11 cellular contexts compared by ENCODE assay signal in the genomic region with DNA sequence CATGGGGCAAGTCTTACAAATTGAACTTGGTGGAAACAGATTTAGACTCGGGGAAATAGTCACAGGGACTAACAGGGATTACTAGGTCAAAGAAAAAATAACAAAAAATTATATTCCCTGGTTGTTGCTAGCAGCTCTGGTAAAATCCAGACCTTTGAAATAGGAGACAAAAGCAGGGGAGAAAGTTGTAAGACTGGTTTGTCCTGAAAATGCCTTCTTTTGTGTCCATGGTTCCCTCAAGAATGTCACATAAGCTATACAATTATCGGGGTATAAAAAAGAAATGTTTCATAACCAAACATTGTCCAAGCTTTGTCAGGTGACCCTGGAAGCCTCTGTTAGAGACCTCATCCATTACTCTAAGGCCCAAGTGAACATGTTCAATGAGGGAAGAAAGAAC. TPM values are rescaled to one million over a fixed set of nuclear protein-coding genes. Genes with fewer than 3 reads are reported as not detected.
"Had no signal": no experiment of that assay in that cellular context is flagged by ENCODE, and none has a peak within 500 bp of the region (broad histone marks: within the 10 kb centered on the region; RNA-seq: fewer than 3 reads in every experiment).

No MANE protein-coding gene starts in this region.

- DNase-seq: activated CD4-positive, alpha-beta T cell treated with anti-CD3 and anti-CD28 coated beads for 4 hours; activated CD8-positive, alpha-beta memory T cell treated with anti-CD3 and anti-CD28 coated beads, Interleukin-2, amount 50 U/mL, for 48 hours; activated CD8-positive, alpha-beta T cell treated with anti-CD3 and anti-CD28 coated beads, Interleukin-2, amount 10 ng/mL, durations not matched to agents 7 days and 5 days; colonic mucosa; hippocampal formation; naive thymus-derived CD4-positive, alpha-beta T cell; stomach; T1000; uterus had no signal

- H3K27me3 Mint-ChIP-seq: naive thymus-derived CD4-positive, alpha-beta T cell had no signal

- H3K27ac Mint-ChIP-seq: activated CD8-positive, alpha-beta T cell treated with anti-CD3 and anti-CD28 coated beads, Interleukin-2, amount 10 ng/mL, durations not matched to agents 7 days and 5 days had no signal

- H3K4me3 Mint-ChIP-seq: activated CD8-positive, alpha-beta T cell treated with anti-CD3 and anti-CD28 coated beads, Interleukin-2, amount 10 ng/mL, durations not matched to agents 7 days and 5 days; naive thymus-derived CD4-positive, alpha-beta T cell had no signal

- ATAC-seq: activated CD8-positive, alpha-beta T cell treated with anti-CD3 and anti-CD28 coated beads, Interleukin-2, amount 10 ng/mL, durations not matched to agents 7 days and 5 days; naive thymus-derived CD4-positive, alpha-beta T cell had no signal

RNA-seq across cellular contexts. Expression of a gene that starts 49.0 kb away (rescaled TPM):
- total RNA-seq: endothelial cell of umbilical vein, right atrium auricular region had no signal
